Comparison of ENCODE assay signal across 3 cellular contexts in genomic region chr21:35361984-35362383, GRCh38.
TF ChIP-seq lines count a peak whose summit lies in the region.

No MANE protein-coding gene starts in this region.

TF ChIP-seq in HepG2, 621 proteins besides CTCF, POLR2A, EP300 and RAD21:
- TF ChIP-seq NPAS2 (CRISPR knock-in tag; IDR thresholded peaks at IDR 0.05; ENCODE audit: borderline replicate concordance) (no peak), PLRG1 (conservative IDR thresholded peaks at IDR 0.05) (no peak), SNRNP70 (IDR thresholded peaks at IDR 0.05; ENCODE audit: low read depth, low read length) (no peak), CEBPB (IDR thresholded peaks at IDR 0.05; ENCODE audit: borderline replicate concordance, low read depth, low read length) (peak; percentile 56; the same call in 1 of the 2 replicates), ZNF354B (CRISPR knock-in tag; IDR thresholded peaks at IDR 0.05) (no peak), HNRNPUL1 (IDR thresholded peaks at IDR 0.05; ENCODE audit: low read depth, low read length) (no peak), PAF1 (CRISPR knock-in tag; IDR thresholded peaks at IDR 0.05) (no peak), SATB2 (CRISPR knock-in tag; IDR thresholded peaks at IDR 0.05) (no peak)

TF ChIP-seq in IMR-90, 13 proteins besides CTCF, POLR2A, EP300 and RAD21:
- TF ChIP-seq FOS (IDR thresholded peaks at IDR 0.05; ENCODE audit: low read depth, low read length), result no peak
- no peak for TF ChIP-seq RCOR1 (IDR thresholded peaks at IDR 0.05; ENCODE audit: insufficient replicate concordance, low read length)
- TF ChIP-seq NFE2L2 (IDR thresholded peaks at IDR 0.05; ENCODE audit: low read depth, low read length), result no peak
- TF ChIP-seq CEBPB (IDR thresholded peaks at IDR 0.05; ENCODE audit: low read depth, low read length), result peak; percentile 80

TF ChIP-seq in K562, 482 proteins besides CTCF, POLR2A, EP300 and RAD21:
- TF ChIP-seq, protein P1, sequence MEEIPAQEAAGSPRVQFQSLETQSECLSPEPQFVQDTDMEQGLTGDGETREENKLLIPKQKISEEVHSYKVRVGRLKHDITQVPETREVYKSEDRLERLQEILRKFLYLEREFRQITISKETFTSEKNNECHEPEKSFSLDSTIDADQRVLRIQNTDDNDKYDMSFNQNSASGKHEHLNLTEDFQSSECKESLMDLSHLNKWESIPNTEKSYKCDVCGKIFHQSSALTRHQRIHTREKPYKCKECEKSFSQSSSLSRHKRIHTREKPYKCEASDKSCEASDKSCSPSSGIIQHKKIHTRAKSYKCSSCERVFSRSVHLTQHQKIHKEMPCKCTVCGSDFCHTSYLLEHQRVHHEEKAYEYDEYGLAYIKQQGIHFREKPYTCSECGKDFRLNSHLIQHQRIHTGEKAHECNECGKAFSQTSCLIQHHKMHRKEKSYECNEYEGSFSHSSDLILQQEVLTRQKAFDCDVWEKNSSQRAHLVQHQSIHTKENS (CRISPR knock-in tag; IDR thresholded peaks at IDR 0.05), result no peak
- TF ChIP-seq ILK (tag; IDR thresholded peaks at IDR 0.05; ENCODE audit: borderline replicate concordance, low read depth) (no peak), RCOR1 (IDR thresholded peaks at IDR 0.05; ENCODE audit: borderline replicate concordance in 1 of 2, low read depth in 2 of 2, low read length in 2 of 2) (no peak), NR2C2 (CRISPR knock-in tag; IDR thresholded peaks at IDR 0.05) (no peak), NR2C2 (tag; IDR thresholded peaks at IDR 0.05) (no peak), CEBPB (tag; IDR thresholded peaks at IDR 0.05) (peak; percentile 88), YBX1 (IDR thresholded peaks at IDR 0.05) (no peak), ZNF165 (CRISPR knock-in tag; IDR thresholded peaks at IDR 0.05; ENCODE audit: borderline replicate concordance) (no peak), CEBPG (CRISPR knock-in tag; IDR thresholded peaks at IDR 0.05) (no peak), CEBPG (tag; conservative IDR thresholded peaks at IDR 0.05 in 1 of 2, IDR thresholded peaks at IDR 0.05 in 1 of 2) (peak; percentile 71 to 84), BDP1 (IDR thresholded peaks at IDR 0.05; ENCODE audit: insufficient read depth, insufficient read length) (no peak)
- TF ChIP-seq, protein P2, sequence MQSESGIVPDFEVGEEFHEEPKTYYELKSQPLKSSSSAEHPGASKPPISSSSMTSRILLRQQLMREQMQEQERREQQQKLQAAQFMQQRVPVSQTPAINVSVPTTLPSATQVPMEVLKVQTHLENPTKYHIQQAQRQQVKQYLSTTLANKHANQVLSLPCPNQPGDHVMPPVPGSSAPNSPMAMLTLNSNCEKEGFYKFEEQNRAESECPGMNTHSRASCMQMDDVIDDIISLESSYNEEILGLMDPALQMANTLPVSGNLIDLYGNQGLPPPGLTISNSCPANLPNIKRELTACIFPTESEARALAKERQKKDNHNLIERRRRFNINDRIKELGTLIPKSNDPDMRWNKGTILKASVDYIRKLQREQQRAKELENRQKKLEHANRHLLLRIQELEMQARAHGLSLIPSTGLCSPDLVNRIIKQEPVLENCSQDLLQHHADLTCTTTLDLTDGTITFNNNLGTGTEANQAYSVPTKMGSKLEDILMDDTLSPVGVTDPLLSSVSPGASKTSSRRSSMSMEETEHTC (IDR thresholded peaks at IDR 0.05), result no peak
TF ChIP-seq in K562: peak in this region for 2.
